13 cellular contexts compared by ENCODE assay signal in genomic region chr3:46353639-46354410, GRCh38. TPM values are rescaled to one million over a fixed set of nuclear protein-coding genes. Genes with fewer than 3 reads are reported as not detected.
DNase-seq lines count a peak whose midpoint lies in the region; ATAC-seq and TF ChIP-seq lines count a peak whose summit lies in the region.
"Had no signal": no experiment of that assay in that cellular context is flagged by ENCODE, and none has a peak within 500 bp of the region (broad histone marks: within the 10 kb centered on the region; RNA-seq: fewer than 3 reads in every experiment).

TSS of gene CCR2 (plus strand) at chr3:46354111. CDS start at chr3:46357528, 3,417 bp downstream.

- ATAC-seq in GM21526 (IDR thresholded peaks at IDR 0.05; ENCODE audit: low FRiP score, unreplicated experiment): no peak
- ATAC-seq: foreskin keratinocyte had no signal

- no peak within 1 kb of the TSS for H3K4me3 ChIP-seq in foreskin fibroblast (ENCODE audit: low read depth in 1 of 2, low read length in 2 of 2)
- H3K4me3 ChIP-seq: MG63 had no signal

- no peak for TF ChIP-seq CTCF in foreskin fibroblast (IDR thresholded peaks at IDR 0.05; ENCODE audit: low read depth, low read length)

- DNase-seq in M059J (ENCODE audit: low read depth) (peak; percentile 54), SKM-1 (lab: John Stamatoyannopoulos, UW; ENCODE audit: unreplicated experiment) (peak; percentile 65), amniotic epithelial cell (ENCODE audit: low read depth) (peak; percentile 72), foreskin fibroblast (no peak), NAMALWA (ENCODE audit: low spot score) (no peak)
- peak; percentile 33 for DNase-seq in stimulated activated CD4-positive, alpha-beta T cell treated with anti-CD3 and anti-CD28 coated beads, Interleukin-4, amount 100 ng/mL, for 24 hours
- DNase-seq in effector CD4-positive, alpha-beta T cell: no peak
- DNase-seq: activated CD4-positive, CD25-positive, alpha-beta regulatory T cell treated with anti-CD3 and anti-CD28 coated beads, Interleukin-2, amount 50 U/mL, for 72 hours; DMS79 treated with DMSO at 0.1 percent for 48 hours; MG63 had no signal

RNA-seq across cellular contexts. Expression of gene CCR2, which starts in this region (rescaled TPM):
- total RNA-seq in M059J (2014; rRNA removed; shearing (Covaris generic)): 0.12 TPM in 1 of 2 replicates, not detected in the other
- total RNA-seq: foreskin keratinocyte, OCI-LY7 had no signal

Comparison
In these comparisons a context has a peak if more than half of its experiments do, and no peak if none do; other contexts are left out.
1. Peak in DNase-seq in M059J; RNA of the gene not detected or under 1 TPM.
2. DNase-seq: peak in SKM-1 (single experiment), amniotic epithelial cell (single experiment) and stimulated activated CD4-positive, alpha-beta T cell treated with anti-CD3 and anti-CD28 coated beads, Interleukin-4, amount 100 ng/mL, for 24 hours (single experiment); none in foreskin fibroblast (0 of 2), NAMALWA (single experiment) and effector CD4-positive, alpha-beta T cell (single experiment).